17 cellular contexts compared by ENCODE assay signal in the genomic region with DNA sequence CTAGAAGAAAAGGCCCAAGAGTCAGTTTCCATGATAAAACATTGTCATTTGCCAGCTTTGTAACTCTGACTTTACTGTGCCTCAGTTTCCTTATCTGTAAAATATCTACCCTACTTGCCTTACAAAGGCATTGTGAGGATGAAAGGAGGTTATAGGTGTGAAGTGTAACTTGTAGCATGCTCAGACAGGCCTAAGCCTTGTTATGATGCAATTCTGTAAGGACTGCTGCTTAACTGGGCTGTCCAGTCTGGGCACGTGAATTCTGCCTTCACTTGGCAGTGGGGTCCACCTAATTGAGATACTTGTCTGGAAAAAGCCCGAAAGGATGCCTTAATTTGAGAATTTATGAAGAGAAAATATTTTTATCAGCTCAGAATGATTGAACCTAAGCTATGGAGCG.
DNase-seq lines count a peak whose midpoint lies in the region; ATAC-seq, FAIRE-seq and TF ChIP-seq lines count a peak whose summit lies in the region.
"Had no signal": no experiment of that assay in that cellular context is flagged by ENCODE, and none has a peak within 500 bp of the region (broad histone marks: within the 10 kb centered on the region; RNA-seq: fewer than 3 reads in every experiment).

No MANE protein-coding gene starts in this region.

- no peak overlapping the region for H4K5ac ChIP-seq in H1 (ENCODE audit: insufficient read length, low read depth, low read length)

- no peak overlapping the region for H4K91ac ChIP-seq in H1 (replicated peaks; ENCODE audit: insufficient read length, low read length)
- no peak overlapping the region for H4K91ac ChIP-seq in mesenchymal stem cell (ENCODE audit: low read length)

- no peak overlapping the region for H2BK15ac ChIP-seq in H1 (ENCODE audit: low read length)
- no peak overlapping the region for H2BK15ac ChIP-seq in mesenchymal stem cell (ENCODE audit: low read depth, poor library complexity, severe bottlenecking)

- no peaks in the 10 kb centered on the region for H4K20me1 ChIP-seq in H1 (replicated peaks in 1 of 2; ENCODE audit: control insufficient read depth in 1 of 2, insufficient read depth in 2 of 2, low read length in 2 of 2)

- TF ChIP-seq RAD21 in H1 (IDR thresholded peaks at IDR 0.05 in 1 of 2, conservative IDR thresholded peaks at IDR 0.05 in 1 of 2; ENCODE audit: low read depth in 2 of 2, low read length in 2 of 2): no peak

- POLR2A ChIA-PET in H1 (lab: Charles Lee; ENCODE audit: partially characterized antibody): no interaction called here

- no peak overlapping the region; the same call in 1 of the 2 replicates for H2AK5ac ChIP-seq in H1 (ENCODE audit: low read depth, low read length)
- H2AK5ac ChIP-seq in mesenchymal stem cell (ENCODE audit: low read length, severe bottlenecking): no peak overlapping the region

- 73 to 92% methylated on average over 3 of the region's 3 CpGs for WGBS in heart right ventricle, 2 donors
- 82% methylated on average over 3 of the region's 3 CpGs; no CpG with 5 or more reads in 1 of the 2 experiments for WGBS in H1 (ENCODE audit: extremely low coverage in 1 of 2, insufficient coverage in 1 of 2, insufficient read length in 1 of 2, insufficient replicate concordance in 2 of 2, low coverage in 1 of 2, low lambda C conversion rate in 2 of 2, missing lambda C conversion rate in 1 of 2), 2 experiments
- WGBS in mesenchymal stem cell: 81% methylated on average over 3 of the region's 3 CpGs

- H3K23ac ChIP-seq in H1 (ENCODE audit: insufficient read length): no peak overlapping the region
- no peak overlapping the region for H3K23ac ChIP-seq in mesenchymal stem cell (ENCODE audit: low read length in 2 of 2)

- H3K4me2 ChIP-seq in H1 (ENCODE audit: insufficient read depth in 1 of 2, low read depth in 2 of 2, low read length in 2 of 2) (no peak overlapping the region), mesenchymal stem cell (ENCODE audit: low read length, poor library complexity, severe bottlenecking) (no peak overlapping the region)

- H3K79me2 ChIP-seq in H1 (ENCODE audit: control insufficient read depth in 1 of 2, insufficient read depth in 2 of 2, low read length in 2 of 2): no peaks in the 10 kb centered on the region

- H3K4me3 ChIP-seq in left ventricle myocardium inferior (no peak overlapping the region), heart right ventricle (no peak overlapping the region), H1 (ENCODE audit: extremely low read depth in 1 of 4, insufficient read depth in 2 of 4, low read depth in 3 of 4, low read length in 4 of 4) (no peak overlapping the region), mesenchymal stem cell (ENCODE audit: insufficient read depth in 1 of 2, low read depth in 1 of 2, low read length in 2 of 2) (peak overlapping the region in 1 of 2 experiments; percentile 21)

- H3K36me3 ChIP-seq in left ventricle myocardium inferior (no peaks in the 10 kb centered on the region), heart right ventricle (no peaks in the 10 kb centered on the region), H1 (ENCODE audit: control insufficient read depth in 2 of 4, insufficient read depth in 4 of 4, low read length in 3 of 4) (no peaks in the 10 kb centered on the region), mesenchymal stem cell (ENCODE audit: control insufficient read depth in 1 of 2, insufficient read depth in 2 of 2, low read depth in 1 of 2, low read length in 2 of 2) (no peaks in the 10 kb centered on the region)

- no peak overlapping the region for H2AFZ ChIP-seq in H1 (ENCODE audit: low read length)
- H2AFZ ChIP-seq in mesenchymal stem cell (ENCODE audit: low read depth, low read length): no peak overlapping the region

- H3K27me3 ChIP-seq in left ventricle myocardium inferior (ENCODE audit: low read depth) (no peaks in the 10 kb centered on the region), heart right ventricle (no peaks in the 10 kb centered on the region), H1 (replicated peaks in 1 of 4; ENCODE audit: control insufficient read depth in 3 of 4, extremely low read depth in 1 of 4, insufficient read depth in 3 of 4, low read length in 3 of 4) (no peaks in the 10 kb centered on the region), mesenchymal stem cell (ENCODE audit: control insufficient read depth in 1 of 2, insufficient read depth in 1 of 2, low read length in 2 of 2) (peaks cover 0 to under 1% of the 10 kb centered on the region in 2 experiments)

- H2BK120ac ChIP-seq in H1 (replicated peaks; ENCODE audit: low read depth, low read length) (peak overlapping the region; percentile 74), mesenchymal stem cell (ENCODE audit: low read depth, low read length) (no peak overlapping the region)

- H3K14ac ChIP-seq in H1 (ENCODE audit: insufficient read length) (no peak overlapping the region), mesenchymal stem cell (ENCODE audit: low read length in 2 of 2) (no peak overlapping the region)

- no peak for FAIRE-seq in H1 (lab: Jason Lieb, UNC)
- FAIRE-seq: A204.1 had no signal

- H3K27ac ChIP-seq in left ventricle myocardium inferior (replicated peaks): peak overlapping the region; percentile 33
- peak overlapping the region in 4 of 10 donors; percentile 19 to 69 (median 46) for H3K27ac ChIP-seq in heart right ventricle
- H3K27ac ChIP-seq in H1 (ENCODE audit: low read depth, low read length): no peak overlapping the region
- no peak overlapping the region for H3K27ac ChIP-seq in mesenchymal stem cell (ENCODE audit: low read length, poor library complexity, severe bottlenecking)
- H3K27ac ChIP-seq: HL-60 had no signal

- intact Hi-C loops in left ventricle myocardium inferior (cut with micrococcal nuclease) (no loop called here), heart right ventricle (cut with DNase I) (no loop called here)

- no peaks in the 10 kb centered on the region for H3K79me1 ChIP-seq in H1 (ENCODE audit: low read depth, low read length)
- no peaks in the 10 kb centered on the region for H3K79me1 ChIP-seq in mesenchymal stem cell (replicated peaks; ENCODE audit: low read length, poor library complexity, severe bottlenecking)

- no peak overlapping the region for H4K8ac ChIP-seq in H1 (ENCODE audit: extremely low read depth, insufficient read depth, low read length)
- no peak overlapping the region for H4K8ac ChIP-seq in mesenchymal stem cell (ENCODE audit: low read length)

- H3K18ac ChIP-seq in H1 (ENCODE audit: extremely low read depth, low read length) (no peak overlapping the region), mesenchymal stem cell (ENCODE audit: low read depth in 1 of 2, low read length in 2 of 2) (peak overlapping the region; percentile 14 to 67)

- H3K4ac ChIP-seq in H1 (replicated peaks; ENCODE audit: insufficient read length, low read depth, low read length) (no peak overlapping the region), mesenchymal stem cell (ENCODE audit: low read depth in 1 of 2, low read length in 2 of 2) (no peak overlapping the region)

- no peak overlapping the region for H2BK12ac ChIP-seq in H1 (ENCODE audit: low read depth, low read length)
- H2BK12ac ChIP-seq in mesenchymal stem cell (ENCODE audit: low read length in 2 of 2): no peak overlapping the region

- TF ChIP-seq EP300 in H1 (IDR thresholded peaks at IDR 0.05; ENCODE audit: borderline replicate concordance in 1 of 2, low read depth in 2 of 2, low read length in 2 of 2): no peak

- ATAC-seq in heart right ventricle: no peak
- ATAC-seq in GM18519 (IDR thresholded peaks at IDR 0.05; ENCODE audit: low FRiP score, unreplicated experiment): no peak

- H2BK5ac ChIP-seq in H1 (ENCODE audit: low read depth, low read length) (no peak overlapping the region), mesenchymal stem cell (ENCODE audit: low read depth, low read length, poor library complexity, severe bottlenecking) (no peak overlapping the region)

- no peak overlapping the region for H3K56ac ChIP-seq in H1 (replicated peaks; ENCODE audit: insufficient read length, low read depth, low read length)

- H3K23me2 ChIP-seq in H1 (ENCODE audit: low read depth, low read length): no peaks in the 10 kb centered on the region

- no peak for DNase-seq in left ventricle myocardium inferior
- DNase-seq in heart right ventricle: no peak
- DNase-seq in H1 (ENCODE audit: low read depth in 1 of 2, low spot score in 2 of 2): no peak
- no peak for DNase-seq in mesenchymal stem cell
- DNase-seq in NK-92 treated with Interleukin-12 subunit alpha and Interleukin-12 subunit beta, amount 100 ng/mL, for 24 hours (lab: John Stamatoyannopoulos, UW): no peak
- no peak for DNase-seq in activated gamma-delta T cell treated with Interleukin-2 at 50 U/mL for 16 hours
- no peak for DNase-seq in stimulated activated CD4-positive, alpha-beta T cell treated with anti-CD3 and anti-CD28 coated beads, Interleukin-4, amount 100 ng/mL, for 1 hour
- DNase-seq: COR-L47, DMS153, KG1, NCI-H1092, NCI-H1694, NCI-H345, NCI-H526 treated with DMSO at 0.1 percent for 48 hours had no signal

- H2BK20ac ChIP-seq in H1 (ENCODE audit: low read length): no peak overlapping the region

- CTCF ChIA-PET in H1 (lab: Charles Lee; ENCODE audit: partially characterized antibody): no interaction called here

- no peak for TF ChIP-seq CTCF in left ventricle myocardium inferior (IDR thresholded peaks at IDR 0.05; ENCODE audit: borderline replicate concordance)
- no peak for TF ChIP-seq CTCF in heart right ventricle (IDR thresholded peaks at IDR 0.05)
- TF ChIP-seq CTCF in H1 (IDR thresholded peaks at IDR 0.05; ENCODE audit: control extremely low read depth in 1 of 3, insufficient read depth in 1 of 3, low read depth in 1 of 3, low read length in 3 of 3): no peak

- H3K4me1 ChIP-seq in left ventricle myocardium inferior (no peaks in the 10 kb centered on the region), heart right ventricle (peaks cover 0 to 11% (median 0%) of the 10 kb centered on the region in 9 donors), H1 (replicated peaks in 1 of 4; ENCODE audit: control insufficient read depth in 3 of 4, insufficient read depth in 4 of 4, low read length in 3 of 4) (peaks cover 0 to 15% (median 14%) of the 10 kb centered on the region in 4 experiments; a peak in 4 of 7 replicates), mesenchymal stem cell (ENCODE audit: control insufficient read depth, insufficient read depth, low read depth, low read length) (no peaks in the 10 kb centered on the region)

- H3K9ac ChIP-seq in H1 (replicated peaks in 1 of 4; ENCODE audit: extremely low read depth in 1 of 4, low read depth in 3 of 4, low read length in 3 of 4) (no peak overlapping the region), mesenchymal stem cell (ENCODE audit: low read length) (peak overlapping the region; percentile 26)

- no peak for TF ChIP-seq POLR2A in H1 (IDR thresholded peaks at IDR 0.05; ENCODE audit: control extremely low read depth in 1 of 2, low read depth in 2 of 2, low read length in 2 of 2)

- H3K9me3 ChIP-seq in left ventricle myocardium inferior (replicated peaks): no peaks in the 10 kb centered on the region
- no peaks in the 10 kb centered on the region for H3K9me3 ChIP-seq in heart right ventricle
- H3K9me3 ChIP-seq in H1 (ENCODE audit: insufficient read depth in 2 of 2, low read depth in 1 of 2, low read length in 1 of 2): no peaks in the 10 kb centered on the region
- H3K9me3 ChIP-seq in mesenchymal stem cell (ENCODE audit: control insufficient read depth, low read length): no peaks in the 10 kb centered on the region

TF ChIP-seq in H1, 55 proteins besides CTCF, POLR2A, EP300 and RAD21 (continues in another document):
- TF ChIP-seq ASH2L (IDR thresholded peaks at IDR 0.05; ENCODE audit: low read length): no peak
- no peak for TF ChIP-seq RNF2 (IDR thresholded peaks at IDR 0.05; ENCODE audit: borderline replicate concordance, low read depth, low read length, missing control alignments, poor library complexity, severe bottlenecking)
